Comparison of ENCODE assay signal across 1 cellular context in genomic region chr9:32526042-32526706, GRCh38.
TF ChIP-seq lines count a peak whose summit lies in the region.

RIGI (minus strand) TSS chr9:32526196; CDS start chr9:32526166, 30 bp downstream.

TF ChIP-seq in GM12878, 131 proteins besides CTCF, POLR2A, EP300 and RAD21 (continued from another document):
- TF ChIP-seq, protein P1, sequence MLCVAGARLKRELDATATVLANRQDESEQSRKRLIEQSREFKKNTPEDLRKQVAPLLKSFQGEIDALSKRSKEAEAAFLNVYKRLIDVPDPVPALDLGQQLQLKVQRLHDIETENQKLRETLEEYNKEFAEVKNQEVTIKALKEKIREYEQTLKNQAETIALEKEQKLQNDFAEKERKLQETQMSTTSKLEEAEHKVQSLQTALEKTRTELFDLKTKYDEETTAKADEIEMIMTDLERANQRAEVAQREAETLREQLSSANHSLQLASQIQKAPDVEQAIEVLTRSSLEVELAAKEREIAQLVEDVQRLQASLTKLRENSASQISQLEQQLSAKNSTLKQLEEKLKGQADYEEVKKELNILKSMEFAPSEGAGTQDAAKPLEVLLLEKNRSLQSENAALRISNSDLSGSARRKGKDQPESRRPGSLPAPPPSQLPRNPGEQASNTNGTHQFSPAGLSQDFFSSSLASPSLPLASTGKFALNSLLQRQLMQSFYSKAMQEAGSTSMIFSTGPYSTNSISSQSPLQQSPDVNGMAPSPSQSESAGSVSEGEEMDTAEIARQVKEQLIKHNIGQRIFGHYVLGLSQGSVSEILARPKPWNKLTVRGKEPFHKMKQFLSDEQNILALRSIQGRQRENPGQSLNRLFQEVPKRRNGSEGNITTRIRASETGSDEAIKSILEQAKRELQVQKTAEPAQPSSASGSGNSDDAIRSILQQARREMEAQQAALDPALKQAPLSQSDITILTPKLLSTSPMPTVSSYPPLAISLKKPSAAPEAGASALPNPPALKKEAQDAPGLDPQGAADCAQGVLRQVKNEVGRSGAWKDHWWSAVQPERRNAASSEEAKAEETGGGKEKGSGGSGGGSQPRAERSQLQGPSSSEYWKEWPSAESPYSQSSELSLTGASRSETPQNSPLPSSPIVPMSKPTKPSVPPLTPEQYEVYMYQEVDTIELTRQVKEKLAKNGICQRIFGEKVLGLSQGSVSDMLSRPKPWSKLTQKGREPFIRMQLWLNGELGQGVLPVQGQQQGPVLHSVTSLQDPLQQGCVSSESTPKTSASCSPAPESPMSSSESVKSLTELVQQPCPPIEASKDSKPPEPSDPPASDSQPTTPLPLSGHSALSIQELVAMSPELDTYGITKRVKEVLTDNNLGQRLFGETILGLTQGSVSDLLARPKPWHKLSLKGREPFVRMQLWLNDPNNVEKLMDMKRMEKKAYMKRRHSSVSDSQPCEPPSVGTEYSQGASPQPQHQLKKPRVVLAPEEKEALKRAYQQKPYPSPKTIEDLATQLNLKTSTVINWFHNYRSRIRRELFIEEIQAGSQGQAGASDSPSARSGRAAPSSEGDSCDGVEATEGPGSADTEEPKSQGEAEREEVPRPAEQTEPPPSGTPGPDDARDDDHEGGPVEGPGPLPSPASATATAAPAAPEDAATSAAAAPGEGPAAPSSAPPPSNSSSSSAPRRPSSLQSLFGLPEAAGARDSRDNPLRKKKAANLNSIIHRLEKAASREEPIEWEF (IDR thresholded peaks at IDR 0.05; ENCODE audit: insufficient replicate concordance, low read depth, low read length), result no peak
- 0 out of 2 replicates have a peak, but pooled peaks have one; percentile 16 for TF ChIP-seq BCL11A (IDR thresholded peaks at IDR 0.05; ENCODE audit: low read depth, low read length)
- TF ChIP-seq E2F8 (IDR thresholded peaks at IDR 0.05; ENCODE audit: low read depth, partially characterized antibody), result no peak
- TF ChIP-seq, protein P2, sequence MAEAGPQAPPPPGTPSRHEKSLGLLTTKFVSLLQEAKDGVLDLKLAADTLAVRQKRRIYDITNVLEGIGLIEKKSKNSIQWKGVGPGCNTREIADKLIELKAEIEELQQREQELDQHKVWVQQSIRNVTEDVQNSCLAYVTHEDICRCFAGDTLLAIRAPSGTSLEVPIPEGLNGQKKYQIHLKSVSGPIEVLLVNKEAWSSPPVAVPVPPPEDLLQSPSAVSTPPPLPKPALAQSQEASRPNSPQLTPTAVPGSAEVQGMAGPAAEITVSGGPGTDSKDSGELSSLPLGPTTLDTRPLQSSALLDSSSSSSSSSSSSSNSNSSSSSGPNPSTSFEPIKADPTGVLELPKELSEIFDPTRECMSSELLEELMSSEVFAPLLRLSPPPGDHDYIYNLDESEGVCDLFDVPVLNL (IDR thresholded peaks at IDR 0.05; ENCODE audit: low read depth, low read length), result no peak
- TF ChIP-seq BHLHE40 (IDR thresholded peaks at IDR 0.05; ENCODE audit: borderline replicate concordance in 1 of 2, low read depth in 2 of 2, low read length in 1 of 2), result no peak
- TF ChIP-seq RBBP5 (conservative IDR thresholded peaks at IDR 0.05), result peak; percentile 77; the same call in 1 of the 2 replicates
- 0 out of 2 replicates have a peak, but pooled peaks have one; percentile 17 for TF ChIP-seq YY1 (IDR thresholded peaks at IDR 0.05; ENCODE audit: low read depth, low read length)
- TF ChIP-seq ZNF622 (IDR thresholded peaks at IDR 0.05), result no peak
- no peak for TF ChIP-seq CREM (IDR thresholded peaks at IDR 0.05; ENCODE audit: low read depth)
- no peak for TF ChIP-seq MYC (IDR thresholded peaks at IDR 0.05; ENCODE audit: insufficient read depth, insufficient read length, insufficient replicate concordance, low read length, severe bottlenecking)
- no peak for TF ChIP-seq SMARCA5 (IDR thresholded peaks at IDR 0.05)
- no peak for TF ChIP-seq DPF2 (IDR thresholded peaks at IDR 0.05)
- TF ChIP-seq, protein P3, sequence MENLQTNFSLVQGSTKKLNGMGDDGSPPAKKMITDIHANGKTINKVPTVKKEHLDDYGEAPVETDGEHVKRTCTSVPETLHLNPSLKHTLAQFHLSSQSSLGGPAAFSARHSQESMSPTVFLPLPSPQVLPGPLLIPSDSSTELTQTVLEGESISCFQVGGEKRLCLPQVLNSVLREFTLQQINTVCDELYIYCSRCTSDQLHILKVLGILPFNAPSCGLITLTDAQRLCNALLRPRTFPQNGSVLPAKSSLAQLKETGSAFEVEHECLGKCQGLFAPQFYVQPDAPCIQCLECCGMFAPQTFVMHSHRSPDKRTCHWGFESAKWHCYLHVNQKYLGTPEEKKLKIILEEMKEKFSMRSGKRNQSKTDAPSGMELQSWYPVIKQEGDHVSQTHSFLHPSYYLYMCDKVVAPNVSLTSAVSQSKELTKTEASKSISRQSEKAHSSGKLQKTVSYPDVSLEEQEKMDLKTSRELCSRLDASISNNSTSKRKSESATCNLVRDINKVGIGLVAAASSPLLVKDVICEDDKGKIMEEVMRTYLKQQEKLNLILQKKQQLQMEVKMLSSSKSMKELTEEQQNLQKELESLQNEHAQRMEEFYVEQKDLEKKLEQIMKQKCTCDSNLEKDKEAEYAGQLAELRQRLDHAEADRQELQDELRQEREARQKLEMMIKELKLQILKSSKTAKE (IDR thresholded peaks at IDR 0.05; ENCODE audit: low read depth, poor library complexity, severe bottlenecking), result peak; percentile 64
- no peak for TF ChIP-seq FOS (IDR thresholded peaks at IDR 0.05; ENCODE audit: borderline replicate concordance, extremely low read depth, insufficient read length)
- no peak for TF ChIP-seq FOXM1 (IDR thresholded peaks at IDR 0.05; ENCODE audit: low read depth, low read length)
- no peak for TF ChIP-seq SMAD1 (IDR thresholded peaks at IDR 0.05; ENCODE audit: low read depth, partially characterized antibody)
- TF ChIP-seq, protein P4, sequence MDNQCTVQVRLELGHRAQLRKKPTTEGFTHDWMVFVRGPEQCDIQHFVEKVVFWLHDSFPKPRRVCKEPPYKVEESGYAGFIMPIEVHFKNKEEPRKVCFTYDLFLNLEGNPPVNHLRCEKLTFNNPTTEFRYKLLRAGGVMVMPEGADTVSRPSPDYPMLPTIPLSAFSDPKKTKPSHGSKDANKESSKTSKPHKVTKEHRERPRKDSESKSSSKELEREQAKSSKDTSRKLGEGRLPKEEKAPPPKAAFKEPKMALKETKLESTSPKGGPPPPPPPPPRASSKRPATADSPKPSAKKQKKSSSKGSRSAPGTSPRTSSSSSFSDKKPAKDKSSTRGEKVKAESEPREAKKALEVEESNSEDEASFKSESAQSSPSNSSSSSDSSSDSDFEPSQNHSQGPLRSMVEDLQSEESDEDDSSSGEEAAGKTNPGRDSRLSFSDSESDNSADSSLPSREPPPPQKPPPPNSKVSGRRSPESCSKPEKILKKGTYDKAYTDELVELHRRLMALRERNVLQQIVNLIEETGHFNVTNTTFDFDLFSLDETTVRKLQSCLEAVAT (IDR thresholded peaks at IDR 0.05), result no peak
- TF ChIP-seq, protein P5, sequence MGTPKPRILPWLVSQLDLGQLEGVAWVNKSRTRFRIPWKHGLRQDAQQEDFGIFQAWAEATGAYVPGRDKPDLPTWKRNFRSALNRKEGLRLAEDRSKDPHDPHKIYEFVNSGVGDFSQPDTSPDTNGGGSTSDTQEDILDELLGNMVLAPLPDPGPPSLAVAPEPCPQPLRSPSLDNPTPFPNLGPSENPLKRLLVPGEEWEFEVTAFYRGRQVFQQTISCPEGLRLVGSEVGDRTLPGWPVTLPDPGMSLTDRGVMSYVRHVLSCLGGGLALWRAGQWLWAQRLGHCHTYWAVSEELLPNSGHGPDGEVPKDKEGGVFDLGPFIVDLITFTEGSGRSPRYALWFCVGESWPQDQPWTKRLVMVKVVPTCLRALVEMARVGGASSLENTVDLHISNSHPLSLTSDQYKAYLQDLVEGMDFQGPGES (IDR thresholded peaks at IDR 0.05), result no peak
- peak; percentile 69 for TF ChIP-seq RELB (IDR thresholded peaks at IDR 0.05; ENCODE audit: low read depth)
- TF ChIP-seq RUNX3 (IDR thresholded peaks at IDR 0.05; ENCODE audit: low read length), result peak; percentile 17; the same call in 1 of the 2 replicates
- TF ChIP-seq EGR1 (IDR thresholded peaks at IDR 0.05; ENCODE audit: borderline replicate concordance in 1 of 2, low read depth in 2 of 2, low read length in 2 of 2), result 0 out of 3 replicates have a peak, but pooled peaks of 1 of the 2 experiments have one; percentile 31
- no peak for TF ChIP-seq HDAC6 (IDR thresholded peaks at IDR 0.05; ENCODE audit: unreplicated experiment)
- TF ChIP-seq ESRRA (IDR thresholded peaks at IDR 0.05; ENCODE audit: low read length), result no peak
- TF ChIP-seq TCF7 (IDR thresholded peaks at IDR 0.05; ENCODE audit: borderline replicate concordance), result no peak
- TF ChIP-seq STAT3 (IDR thresholded peaks at IDR 0.05; ENCODE audit: low read depth, low read length), result no peak
- TF ChIP-seq, protein P6, sequence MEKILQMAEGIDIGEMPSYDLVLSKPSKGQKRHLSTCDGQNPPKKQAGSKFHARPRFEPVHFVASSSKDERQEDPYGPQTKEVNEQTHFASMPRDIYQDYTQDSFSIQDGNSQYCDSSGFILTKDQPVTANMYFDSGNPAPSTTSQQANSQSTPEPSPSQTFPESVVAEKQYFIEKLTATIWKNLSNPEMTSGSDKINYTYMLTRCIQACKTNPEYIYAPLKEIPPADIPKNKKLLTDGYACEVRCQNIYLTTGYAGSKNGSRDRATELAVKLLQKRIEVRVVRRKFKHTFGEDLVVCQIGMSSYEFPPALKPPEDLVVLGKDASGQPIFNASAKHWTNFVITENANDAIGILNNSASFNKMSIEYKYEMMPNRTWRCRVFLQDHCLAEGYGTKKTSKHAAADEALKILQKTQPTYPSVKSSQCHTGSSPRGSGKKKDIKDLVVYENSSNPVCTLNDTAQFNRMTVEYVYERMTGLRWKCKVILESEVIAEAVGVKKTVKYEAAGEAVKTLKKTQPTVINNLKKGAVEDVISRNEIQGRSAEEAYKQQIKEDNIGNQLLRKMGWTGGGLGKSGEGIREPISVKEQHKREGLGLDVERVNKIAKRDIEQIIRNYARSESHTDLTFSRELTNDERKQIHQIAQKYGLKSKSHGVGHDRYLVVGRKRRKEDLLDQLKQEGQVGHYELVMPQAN (conservative IDR thresholded peaks at IDR 0.05), result no peak
- TF ChIP-seq, protein P7, sequence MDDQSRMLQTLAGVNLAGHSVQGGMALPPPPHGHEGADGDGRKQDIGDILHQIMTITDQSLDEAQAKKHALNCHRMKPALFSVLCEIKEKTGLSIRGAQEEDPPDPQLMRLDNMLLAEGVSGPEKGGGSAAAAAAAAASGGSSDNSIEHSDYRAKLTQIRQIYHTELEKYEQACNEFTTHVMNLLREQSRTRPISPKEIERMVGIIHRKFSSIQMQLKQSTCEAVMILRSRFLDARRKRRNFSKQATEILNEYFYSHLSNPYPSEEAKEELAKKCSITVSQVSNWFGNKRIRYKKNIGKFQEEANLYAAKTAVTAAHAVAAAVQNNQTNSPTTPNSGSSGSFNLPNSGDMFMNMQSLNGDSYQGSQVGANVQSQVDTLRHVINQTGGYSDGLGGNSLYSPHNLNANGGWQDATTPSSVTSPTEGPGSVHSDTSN (IDR thresholded peaks at IDR 0.05; ENCODE audit: insufficient replicate concordance, low read depth, low read length), result no peak
